ENCODE assay signal across 1 cellular context in genomic region chr15:90885432-90886290, GRCh38.
A peak's percentile ranks its signal among the peaks of the same experiment; 100 is the strongest.
TF ChIP-seq lines count a peak whose summit lies in the region.

No MANE protein-coding gene starts in this region.

TF ChIP-seq in GM12878, 131 proteins besides CTCF, POLR2A, EP300 and RAD21 (continues in another document):
- 0 out of 2 replicates have a peak, but pooled peaks have one; percentile 57 for TF ChIP-seq ESRRA (IDR thresholded peaks at IDR 0.05; ENCODE audit: low read length)
- 0 out of 3 replicates have a peak, but pooled peaks have one; percentile 27 for TF ChIP-seq POU2F2 (IDR thresholded peaks at IDR 0.05; ENCODE audit: borderline replicate concordance, low read depth, low read length)
- TF ChIP-seq MEF2B (IDR thresholded peaks at IDR 0.05; ENCODE audit: partially characterized antibody, poor library complexity, severe bottlenecking): no peak
- TF ChIP-seq MTA2 (IDR thresholded peaks at IDR 0.05; ENCODE audit: low read depth): 0 out of 2 replicates have a peak, but pooled peaks have one; percentile 12
- no peak for TF ChIP-seq IRF4 (IDR thresholded peaks at IDR 0.05; ENCODE audit: low read depth, low read length)
- TF ChIP-seq, protein P1, sequence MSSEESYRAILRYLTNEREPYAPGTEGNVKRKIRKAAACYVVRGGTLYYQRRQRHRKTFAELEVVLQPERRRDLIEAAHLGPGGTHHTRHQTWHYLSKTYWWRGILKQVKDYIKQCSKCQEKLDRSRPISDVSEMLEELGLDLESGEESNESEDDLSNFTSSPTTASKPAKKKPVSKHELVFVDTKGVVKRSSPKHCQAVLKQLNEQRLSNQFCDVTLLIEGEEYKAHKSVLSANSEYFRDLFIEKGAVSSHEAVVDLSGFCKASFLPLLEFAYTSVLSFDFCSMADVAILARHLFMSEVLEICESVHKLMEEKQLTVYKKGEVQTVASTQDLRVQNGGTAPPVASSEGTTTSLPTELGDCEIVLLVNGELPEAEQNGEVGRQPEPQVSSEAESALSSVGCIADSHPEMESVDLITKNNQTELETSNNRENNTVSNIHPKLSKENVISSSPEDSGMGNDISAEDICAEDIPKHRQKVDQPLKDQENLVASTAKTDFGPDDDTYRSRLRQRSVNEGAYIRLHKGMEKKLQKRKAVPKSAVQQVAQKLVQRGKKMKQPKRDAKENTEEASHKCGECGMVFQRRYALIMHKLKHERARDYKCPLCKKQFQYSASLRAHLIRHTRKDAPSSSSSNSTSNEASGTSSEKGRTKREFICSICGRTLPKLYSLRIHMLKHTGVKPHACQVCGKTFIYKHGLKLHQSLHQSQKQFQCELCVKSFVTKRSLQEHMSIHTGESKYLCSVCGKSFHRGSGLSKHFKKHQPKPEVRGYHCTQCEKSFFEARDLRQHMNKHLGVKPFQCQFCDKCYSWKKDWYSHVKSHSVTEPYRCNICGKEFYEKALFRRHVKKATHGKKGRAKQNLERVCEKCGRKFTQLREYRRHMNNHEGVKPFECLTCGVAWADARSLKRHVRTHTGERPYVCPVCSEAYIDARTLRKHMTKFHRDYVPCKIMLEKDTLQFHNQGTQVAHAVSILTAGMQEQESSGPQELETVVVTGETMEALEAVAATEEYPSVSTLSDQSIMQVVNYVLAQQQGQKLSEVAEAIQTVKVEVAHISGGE (CRISPR knock-in tag; IDR thresholded peaks at IDR 0.05): no peak
- no peak for TF ChIP-seq SRF (IDR thresholded peaks at IDR 0.05; ENCODE audit: low read depth in 2 of 2, low read length in 2 of 2)
- no peak for TF ChIP-seq RELA (IDR thresholded peaks at IDR 0.05; ENCODE audit: borderline replicate concordance, partially characterized antibody)
- TF ChIP-seq SMARCA5 (IDR thresholded peaks at IDR 0.05): 0 out of 2 replicates have a peak, but pooled peaks have one; percentile 19
- TF ChIP-seq ZBTB40 (IDR thresholded peaks at IDR 0.05; ENCODE audit: borderline replicate concordance): 0 out of 2 replicates have a peak, but pooled peaks have one; percentile 43
- peak; percentile 1; the same call in 1 of the 2 replicates for TF ChIP-seq SPI1 (IDR thresholded peaks at IDR 0.05; ENCODE audit: borderline replicate concordance, insufficient read depth, low read depth, low read length)
- no peak for TF ChIP-seq MYB (IDR thresholded peaks at IDR 0.05; ENCODE audit: borderline replicate concordance, low read depth, low read length)
- TF ChIP-seq DPF2 (IDR thresholded peaks at IDR 0.05): no peak
- no peak for TF ChIP-seq ZZZ3 (IDR thresholded peaks at IDR 0.05; ENCODE audit: control insufficient read depth, insufficient read length, low read depth)
- no peak for TF ChIP-seq NFXL1 (IDR thresholded peaks at IDR 0.05; ENCODE audit: borderline replicate concordance)
- no peak for TF ChIP-seq NR2C2 (IDR thresholded peaks at IDR 0.05; ENCODE audit: borderline replicate concordance, control insufficient read depth, insufficient read length, low read depth)
- no peak for TF ChIP-seq RBBP5 (conservative IDR thresholded peaks at IDR 0.05)
- no peak for TF ChIP-seq KLF5 (IDR thresholded peaks at IDR 0.05; ENCODE audit: partially characterized antibody)
- TF ChIP-seq PAX8 (IDR thresholded peaks at IDR 0.05): no peak
- TF ChIP-seq, protein P2, sequence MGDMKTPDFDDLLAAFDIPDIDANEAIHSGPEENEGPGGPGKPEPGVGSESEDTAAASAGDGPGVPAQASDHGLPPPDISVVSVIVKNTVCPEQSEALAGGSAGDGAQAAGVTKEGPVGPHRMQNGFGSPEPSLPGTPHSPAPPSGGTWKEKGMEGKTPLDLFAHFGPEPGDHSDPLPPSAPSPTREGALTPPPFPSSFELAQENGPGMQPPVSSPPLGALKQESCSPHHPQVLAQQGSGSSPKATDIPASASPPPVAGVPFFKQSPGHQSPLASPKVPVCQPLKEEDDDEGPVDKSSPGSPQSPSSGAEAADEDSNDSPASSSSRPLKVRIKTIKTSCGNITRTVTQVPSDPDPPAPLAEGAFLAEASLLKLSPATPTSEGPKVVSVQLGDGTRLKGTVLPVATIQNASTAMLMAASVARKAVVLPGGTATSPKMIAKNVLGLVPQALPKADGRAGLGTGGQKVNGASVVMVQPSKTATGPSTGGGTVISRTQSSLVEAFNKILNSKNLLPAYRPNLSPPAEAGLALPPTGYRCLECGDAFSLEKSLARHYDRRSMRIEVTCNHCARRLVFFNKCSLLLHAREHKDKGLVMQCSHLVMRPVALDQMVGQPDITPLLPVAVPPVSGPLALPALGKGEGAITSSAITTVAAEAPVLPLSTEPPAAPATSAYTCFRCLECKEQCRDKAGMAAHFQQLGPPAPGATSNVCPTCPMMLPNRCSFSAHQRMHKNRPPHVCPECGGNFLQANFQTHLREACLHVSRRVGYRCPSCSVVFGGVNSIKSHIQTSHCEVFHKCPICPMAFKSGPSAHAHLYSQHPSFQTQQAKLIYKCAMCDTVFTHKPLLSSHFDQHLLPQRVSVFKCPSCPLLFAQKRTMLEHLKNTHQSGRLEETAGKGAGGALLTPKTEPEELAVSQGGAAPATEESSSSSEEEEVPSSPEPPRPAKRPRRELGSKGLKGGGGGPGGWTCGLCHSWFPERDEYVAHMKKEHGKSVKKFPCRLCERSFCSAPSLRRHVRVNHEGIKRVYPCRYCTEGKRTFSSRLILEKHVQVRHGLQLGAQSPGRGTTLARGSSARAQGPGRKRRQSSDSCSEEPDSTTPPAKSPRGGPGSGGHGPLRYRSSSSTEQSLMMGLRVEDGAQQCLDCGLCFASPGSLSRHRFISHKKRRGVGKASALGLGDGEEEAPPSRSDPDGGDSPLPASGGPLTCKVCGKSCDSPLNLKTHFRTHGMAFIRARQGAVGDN (IDR thresholded peaks at IDR 0.05): peak; percentile 28; the same call in 1 of the 2 replicates
- peak; percentile 75 for TF ChIP-seq RUNX3 (IDR thresholded peaks at IDR 0.05; ENCODE audit: low read length)
- peak in 1 of 2 experiments; percentile 34; a peak in 2 of 4 replicates for TF ChIP-seq BHLHE40 (IDR thresholded peaks at IDR 0.05; ENCODE audit: borderline replicate concordance in 1 of 2, low read depth in 2 of 2, low read length in 1 of 2)
- no peak for TF ChIP-seq IKZF1 (conservative IDR thresholded peaks at IDR 0.05)
- TF ChIP-seq HCFC1 (IDR thresholded peaks at IDR 0.05; ENCODE audit: low read length): no peak
- no peak for TF ChIP-seq RAD51 (IDR thresholded peaks at IDR 0.05)
- TF ChIP-seq NR2C1 (IDR thresholded peaks at IDR 0.05): no peak
- peak; percentile 72 for TF ChIP-seq YY1 (IDR thresholded peaks at IDR 0.05; ENCODE audit: low read depth, low read length)
- no peak for TF ChIP-seq MYC (IDR thresholded peaks at IDR 0.05; ENCODE audit: insufficient read depth, insufficient read length, insufficient replicate concordance, low read length, severe bottlenecking)
- peak; percentile 57 for TF ChIP-seq SKIL (IDR thresholded peaks at IDR 0.05; ENCODE audit: low read depth, poor library complexity, severe bottlenecking)
- TF ChIP-seq IKZF2 (IDR thresholded peaks at IDR 0.05): 0 out of 4 replicates have a peak, but pooled peaks of 1 of the 2 experiments have one; percentile 9
- peak; percentile 41; the same call in 1 of the 2 replicates for TF ChIP-seq FOXM1 (IDR thresholded peaks at IDR 0.05; ENCODE audit: low read depth, low read length)
- TF ChIP-seq SP1 (IDR thresholded peaks at IDR 0.05; ENCODE audit: low read depth, low read length): peak; percentile 5
- TF ChIP-seq SUPT20H (IDR thresholded peaks at IDR 0.05; ENCODE audit: borderline replicate concordance, control insufficient read depth, low read depth, low read length): no peak
- TF ChIP-seq PKNOX1 (IDR thresholded peaks at IDR 0.05): no peak
- TF ChIP-seq ZNF207 (IDR thresholded peaks at IDR 0.05; ENCODE audit: borderline replicate concordance): peak; percentile 62; the same call in 1 of the 2 replicates
- no peak for TF ChIP-seq FOS (IDR thresholded peaks at IDR 0.05; ENCODE audit: borderline replicate concordance, extremely low read depth, insufficient read length)
- peak; percentile 96 for TF ChIP-seq SMC3 (IDR thresholded peaks at IDR 0.05; ENCODE audit: borderline replicate concordance, low read length)
- no peak for TF ChIP-seq ZBED1 (IDR thresholded peaks at IDR 0.05; ENCODE audit: borderline replicate concordance)
- no peak for TF ChIP-seq NFYA (IDR thresholded peaks at IDR 0.05; ENCODE audit: borderline replicate concordance, low read depth, low read length)
- no peak; the same call in 1 of the 2 replicates for TF ChIP-seq GATAD2B (conservative IDR thresholded peaks at IDR 0.05; ENCODE audit: low read depth)
- TF ChIP-seq NBN (IDR thresholded peaks at IDR 0.05): peak; percentile 56; the same call in 1 of the 2 replicates
- TF ChIP-seq ZNF592 (IDR thresholded peaks at IDR 0.05): 0 out of 2 replicates have a peak, but pooled peaks have one; percentile 53
- no peak for TF ChIP-seq MTA3 (IDR thresholded peaks at IDR 0.05; ENCODE audit: borderline replicate concordance, low read length)
- TF ChIP-seq MAX (IDR thresholded peaks at IDR 0.05; ENCODE audit: low read depth, low read length): no peak
